10 cellular contexts compared by ENCODE assay signal in the genomic region with DNA sequence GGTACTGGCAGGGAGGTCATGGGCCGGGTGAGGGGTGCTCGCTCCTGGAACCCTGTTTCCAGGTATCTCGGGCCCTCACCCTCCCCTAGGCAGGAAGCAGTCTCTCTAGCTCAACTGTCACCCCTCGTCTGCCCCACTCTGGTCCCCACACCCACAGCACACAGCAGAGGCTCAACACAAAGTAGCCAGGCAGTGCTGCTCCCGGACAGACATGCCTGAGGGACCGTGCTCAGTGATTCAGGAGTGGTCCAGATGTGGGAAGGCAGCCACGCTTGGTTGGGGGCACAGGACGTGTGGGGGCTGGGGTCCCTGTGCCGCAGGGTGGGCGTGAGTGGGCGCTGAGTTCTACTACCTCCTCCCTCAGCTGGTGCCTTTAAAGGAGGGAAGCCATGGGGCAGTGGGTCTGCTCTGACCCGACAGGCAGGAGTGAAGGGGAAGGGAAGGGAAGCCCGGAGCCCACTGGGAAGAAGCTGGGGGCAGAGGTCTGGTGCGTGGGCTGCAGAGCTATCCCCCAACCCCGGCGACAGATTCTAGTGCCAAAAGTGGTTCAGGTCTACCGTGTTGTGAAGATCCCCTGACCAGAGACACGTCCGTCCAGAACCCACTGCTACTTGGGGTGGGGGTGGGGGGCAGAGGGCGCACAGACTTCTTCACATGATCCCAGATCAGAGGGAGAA. TPM values are rescaled to one million over a fixed set of nuclear protein-coding genes. Genes with fewer than 3 reads are reported as not detected.
A peak's percentile ranks its signal among the peaks of the same experiment; 100 is the strongest.
DNase-seq lines count a peak whose midpoint lies in the region; ATAC-seq, FAIRE-seq and TF ChIP-seq lines count a peak whose summit lies in the region.
"Had no signal": no experiment of that assay in that cellular context is flagged by ENCODE, and none has a peak within 500 bp of the region (broad histone marks: within the 10 kb centered on the region; RNA-seq: fewer than 3 reads in every experiment).

No MANE protein-coding gene starts in this region.

- FAIRE-seq in kidney (lab: Jason Lieb, UNC): no peak

- no peaks in the 10 kb centered on the region for H3K9me3 Mint-ChIP-seq in activated CD8-positive, alpha-beta T cell treated with anti-CD3 and anti-CD28 coated beads, Interleukin-2, amount 10 ng/mL, durations not matched to agents 7 days and 5 days (ENCODE audit: insufficient read depth)

- no peak for ATAC-seq in activated CD8-positive, alpha-beta T cell treated with anti-CD3 and anti-CD28 coated beads, Interleukin-2, amount 10 ng/mL, durations not matched to agents 7 days and 5 days
- no peak for ATAC-seq in HG03135 (IDR thresholded peaks at IDR 0.05; ENCODE audit: unreplicated experiment)

- peak overlapping the region; percentile 73 for H3K27ac Mint-ChIP-seq in activated CD8-positive, alpha-beta T cell treated with anti-CD3 and anti-CD28 coated beads, Interleukin-2, amount 10 ng/mL, durations not matched to agents 7 days and 5 days

- no peaks in the 10 kb centered on the region for H3K27me3 Mint-ChIP-seq in activated CD8-positive, alpha-beta T cell treated with anti-CD3 and anti-CD28 coated beads, Interleukin-2, amount 10 ng/mL, durations not matched to agents 7 days and 5 days (ENCODE audit: low read depth)

- 65 to 79% (median 73%) methylated on average over 14 to 20 of the region's 20 CpGs for WGBS in stomach, 5 donors

- H3K9me3 ChIP-seq in kidney (ENCODE audit: control insufficient read depth in 1 of 2, low read length in 2 of 2) (no peaks in the 10 kb centered on the region), stomach (no peaks in the 10 kb centered on the region)

- POLR2A ChIA-PET in activated CD8-positive, alpha-beta T cell treated with anti-CD3 and anti-CD28 coated beads, Interleukin-2, amount 10 ng/mL, durations not matched to agents 7 days and 5 days (lab: Charles Lee): no interaction called here

- H3K9ac ChIP-seq in kidney (ENCODE audit: low read length in 2 of 2): peak overlapping the region in 1 of 2 donors; percentile 28

- CTCF ChIA-PET in activated CD8-positive, alpha-beta T cell treated with anti-CD3 and anti-CD28 coated beads, Interleukin-2, amount 10 ng/mL, durations not matched to agents 7 days and 5 days (lab: Charles Lee): interaction anchor here (0.7 to 3.1 kb wide), 4 partner anchors 10 to 81 kb away, joined by 3 to 20 read pairs (median 5); no protein-coding TSS in a partner anchor

- in situ Hi-C loops in ACHN (cut with HindIII; ENCODE audit: low pct_ligation_motif_present, low pct_unique_long_range_greater_than_20kb, low sequenced_read_pairs): no loop called here

- peak overlapping the region; percentile 31 for H3K4me3 Mint-ChIP-seq in activated CD8-positive, alpha-beta T cell treated with anti-CD3 and anti-CD28 coated beads, Interleukin-2, amount 10 ng/mL, durations not matched to agents 7 days and 5 days

- intact Hi-C loops in kidney (cut with DNase I): no loop called here
- intact Hi-C loops in stomach (cut with DNase I; ENCODE audit: low total_unique reads): no loop called here
- intact Hi-C loops in head of caudate nucleus (cut with DNase I): no loop called here

- no peak for TF ChIP-seq CTCF in kidney (IDR thresholded peaks at IDR 0.05; ENCODE audit: borderline replicate concordance, extremely low read depth, insufficient read depth)
- no peak for TF ChIP-seq CTCF in stomach (IDR thresholded peaks at IDR 0.05)

- peaks cover 49% of the 10 kb centered on the region for H3K4me1 Mint-ChIP-seq in activated CD8-positive, alpha-beta T cell treated with anti-CD3 and anti-CD28 coated beads, Interleukin-2, amount 10 ng/mL, durations not matched to agents 7 days and 5 days (ENCODE audit: low read depth)

- H3K4me3 ChIP-seq in kidney (ENCODE audit: low read length in 2 of 2): no peak overlapping the region
- H3K4me3 ChIP-seq in stomach: no peak overlapping the region

- TF ChIP-seq EP300 in stomach (IDR thresholded peaks at IDR 0.05): no peak

- H3K36me3 ChIP-seq in kidney (ENCODE audit: control insufficient read depth in 1 of 2, insufficient read depth in 2 of 2, low read length in 2 of 2) (peaks cover 26 to 30% of the 10 kb centered on the region in 2 donors), stomach (peaks cover 38 to 88% (median 58%) of the 10 kb centered on the region in 4 donors)

- peak; percentile 17 to 31 for DNase-seq in NOMO-1 (lab: John Stamatoyannopoulos, UW; ENCODE audit: unreplicated experiment in 2 of 2)
- no peak for DNase-seq in NOMO-1 treated with DMSO at 0.1 percent for 48 hours (lab: John Stamatoyannopoulos, UW; ENCODE audit: unreplicated experiment)
- DNase-seq in activated CD8-positive, alpha-beta T cell treated with anti-CD3 and anti-CD28 coated beads, Interleukin-2, amount 10 ng/mL, durations not matched to agents 7 days and 5 days: no peak
- peak; percentile 75 for DNase-seq in kidney
- no peak for DNase-seq in stomach
- no peak for DNase-seq in ACHN
- DNase-seq in head of caudate nucleus: no peak
- DNase-seq: activated CD4-positive, alpha-beta T cell treated with anti-CD3 and anti-CD28 coated beads for 48 hours; NCI-H345 had no signal

- TF ChIP-seq POLR2A in stomach (IDR thresholded peaks at IDR 0.05): no peak

- H3K27ac ChIP-seq in kidney (ENCODE audit: low read depth in 2 of 2, low read length in 2 of 2) (peak overlapping the region; percentile 74 to 89), stomach (peak overlapping the region; percentile 32 to 86 (median 70))

- no peaks in the 10 kb centered on the region for H3K27me3 ChIP-seq in stomach

- peaks cover 65% of the 10 kb centered on the region for H3K36me3 Mint-ChIP-seq in activated CD8-positive, alpha-beta T cell treated with anti-CD3 and anti-CD28 coated beads, Interleukin-2, amount 10 ng/mL, durations not matched to agents 7 days and 5 days (ENCODE audit: low read depth)

- H3K4me1 ChIP-seq in kidney (ENCODE audit: control insufficient read depth in 1 of 2, insufficient read depth in 1 of 2, low read depth in 1 of 2, low read length in 2 of 2) (peaks cover 42 to 64% of the 10 kb centered on the region in 2 donors), stomach (peaks cover 75 to 100% (median 84%) of the 10 kb centered on the region in 4 donors)

RNA-seq across cellular contexts. Expression of gene SLC16A3, which starts 11.8 kb away (rescaled TPM):
- 100 to 1,000 TPM; 257 to 264 TPM for total RNA-seq in activated CD8-positive, alpha-beta T cell treated with anti-CD3 and anti-CD28 coated beads, Interleukin-2, amount 10 ng/mL, durations not matched to agents 7 days and 5 days
- total RNA-seq in kidney (85.7 TPM), stomach (10 to 100 TPM; 29.2 to 87.9 (median 53.3) TPM)
- polyA plus RNA-seq in kidney (ENCODE audit: insufficient read depth, low read depth, low replicate concordance) (28.8 TPM), stomach (10 to 100 TPM in 2 of 3 donors, 1 to 10 TPM in 1; 4.9 to 39.8 (median 20.4) TPM)

RNA-seq across cellular contexts. Expression of gene CCDC57, which starts 28.0 kb away (rescaled TPM):
- total RNA-seq in activated CD8-positive, alpha-beta T cell treated with anti-CD3 and anti-CD28 coated beads, Interleukin-2, amount 10 ng/mL, durations not matched to agents 7 days and 5 days: 10 to 100 TPM; 78.3 to 84.7 TPM
- total RNA-seq in kidney: 79.4 TPM
- polyA plus RNA-seq in kidney (ENCODE audit: insufficient read depth, low read depth, low replicate concordance): 46.7 TPM
- total RNA-seq in stomach: 100 to 1,000 TPM in 1 of 5 donors, 10 to 100 TPM in 4; 43.9 to 166 (median 90.6) TPM
- 10 to 100 TPM; 50.9 to 75.5 (median 72.5) TPM for polyA plus RNA-seq in stomach

RNA-seq across cellular contexts. Expression of gene CSNK1D, which starts 32.9 kb away (rescaled TPM):
- total RNA-seq in activated CD8-positive, alpha-beta T cell treated with anti-CD3 and anti-CD28 coated beads, Interleukin-2, amount 10 ng/mL, durations not matched to agents 7 days and 5 days: 100 to 1,000 TPM in 1 of 2 experiments, 10 to 100 TPM in 1; 99.5 to 111 TPM
- total RNA-seq in kidney (160 TPM), stomach (100 to 1,000 TPM in 4 of 5 donors, 10 to 100 TPM in 1; 58.0 to 180 (median 140) TPM)
- polyA plus RNA-seq in kidney (ENCODE audit: insufficient read depth, low read depth, low replicate concordance) (69.7 TPM), stomach (10 to 100 TPM; 55.9 to 66.7 (median 65.4) TPM)

Comparison
In these comparisons a context has a peak if more than half of its experiments do, and no peak if none do; other contexts are left out.
1. DNase-seq: peak in NOMO-1 (2 of 2) and kidney (single experiment); none in NOMO-1 treated with DMSO at 0.1 percent for 48 hours (single experiment), activated CD8-positive, alpha-beta T cell treated with anti-CD3 and anti-CD28 coated beads, Interleukin-2, amount 10 ng/mL, durations not matched to agents 7 days and 5 days (single experiment), stomach (single experiment), ACHN (single experiment) and head of caudate nucleus (0 of 42).